Comparison of ENCODE assay signal across 9 cellular contexts in genomic region chr9:132241840-132242620, GRCh38.
DNase-seq lines count a peak whose midpoint lies in the region; ATAC-seq, FAIRE-seq and TF ChIP-seq lines count a peak whose summit lies in the region.
"Had no signal": no experiment of that assay in that cellular context is flagged by ENCODE, and none has a peak within 500 bp of the region (broad histone marks: within the 10 kb centered on the region; RNA-seq: fewer than 3 reads in every experiment).

No MANE protein-coding gene starts in this region.

- H3K27ac ChIP-seq in hepatocyte (no peak overlapping the region), small intestine (ENCODE audit: low read depth in 1 of 2, low read length in 1 of 2) (peak overlapping the region in 1 of 2 donors; percentile 74)

- no peak for ATAC-seq in HG03442 (IDR thresholded peaks at IDR 0.05; ENCODE audit: unreplicated experiment)

- no peaks in the 10 kb centered on the region for H3K9me2 ChIP-seq in hepatocyte (replicated peaks; ENCODE audit: insufficient read depth)

- peak overlapping the region; percentile 97 for H3K4me2 ChIP-seq in hepatocyte

- H3K36me3 ChIP-seq in hepatocyte (replicated peaks; ENCODE audit: insufficient read depth, low read depth) (no peaks in the 10 kb centered on the region), small intestine (ENCODE audit: control insufficient read depth in 2 of 2, insufficient read depth in 2 of 2, low read length in 2 of 2) (no peaks in the 10 kb centered on the region)

- H3K9me3 ChIP-seq in hepatocyte (ENCODE audit: low read depth), result no peaks in the 10 kb centered on the region
- H3K9me3 ChIP-seq in small intestine (ENCODE audit: control insufficient read depth, low read depth), result no peaks in the 10 kb centered on the region

- TF ChIP-seq CTCF in hepatocyte (IDR thresholded peaks at IDR 0.05; ENCODE audit: poor library complexity), result no peak

- H3K4me1 ChIP-seq in hepatocyte (ENCODE audit: insufficient read depth) (peaks cover 17% of the 10 kb centered on the region), small intestine (ENCODE audit: control insufficient read depth in 2 of 2, insufficient read depth in 1 of 2, low read depth in 1 of 2, low read length in 1 of 2) (no peaks in the 10 kb centered on the region)

- 6% methylated on average over 19 of the region's 81 CpGs for WGBS in hepatocyte (ENCODE audit: low lambda C conversion rate, missing lambda C conversion rate)
- WGBS in small intestine, 3 donors, result 1% methylated on average over 48 to 81 of the region's 81 CpGs

- H3K27me3 ChIP-seq in hepatocyte, result no peaks in the 10 kb centered on the region
- no peaks in the 10 kb centered on the region for H3K27me3 ChIP-seq in small intestine (ENCODE audit: control insufficient read depth in 2 of 2, insufficient read depth in 2 of 2, low read length in 2 of 2)

- no peaks in the 10 kb centered on the region for H4K20me1 ChIP-seq in hepatocyte (ENCODE audit: insufficient read depth, poor library complexity, severe bottlenecking)

- peak overlapping the region; percentile 93 for H2AFZ ChIP-seq in hepatocyte

- peak overlapping the region; percentile 85 for H3K4me3 ChIP-seq in hepatocyte
- peak overlapping the region; percentile 52 to 74 for H3K4me3 ChIP-seq in small intestine (ENCODE audit: low read depth in 1 of 2, low read length in 2 of 2)

- peak; percentile 63 for DNase-seq in NCI-H82 (lab: John Stamatoyannopoulos, UW)
- DNase-seq in NCI-H82 treated with DMSO at 0.1 percent for 48 hours (lab: John Stamatoyannopoulos, UW; ENCODE audit: unreplicated experiment), result no peak
- DNase-seq in NCI-H748 treated with DMSO at 0.1 percent for 48 hours (lab: John Stamatoyannopoulos, UW), result peak; percentile 12
- DNase-seq in activated naive CD4-positive, alpha-beta T cell treated with Interleukin-2 at 50 U/mL for 16 hours, result peak; percentile 60
- DNase-seq in hepatocyte (ENCODE audit: low spot score), result peak; percentile 43
- peak; percentile 44 for DNase-seq in small intestine
- DNase-seq in SW 1271 (lab: John Stamatoyannopoulos, UW), result no peak

- no peak for FAIRE-seq in small intestine (lab: Jason Lieb, UNC)
- FAIRE-seq: colon had no signal

- no peaks in the 10 kb centered on the region for H3K79me2 ChIP-seq in hepatocyte

Comparison
In these comparisons a context has a peak if more than half of its experiments do, and no peak if none do; other contexts are left out.
1. DNase-seq: peak in NCI-H82 (single experiment), NCI-H748 treated with DMSO at 0.1 percent for 48 hours (single experiment), activated naive CD4-positive, alpha-beta T cell treated with Interleukin-2 at 50 U/mL for 16 hours (single experiment), hepatocyte (single experiment) and small intestine (single experiment); none in NCI-H82 treated with DMSO at 0.1 percent for 48 hours (single experiment) and SW 1271 (0 of 2).